In genomic region chr6:82257088-82257774, GRCh38 we compare ENCODE assay signal across 1 cellular context.
TF ChIP-seq lines count a peak whose summit lies in the region.

No MANE protein-coding gene starts in this region.

TF ChIP-seq in WTC11, 78 proteins besides CTCF, POLR2A, EP300 and RAD21 (continued from another document):
- TF ChIP-seq PRDM15 (CRISPR knock-in tag; IDR thresholded peaks at IDR 0.05) (no peak), OVOL2 (CRISPR knock-in tag; IDR thresholded peaks at IDR 0.05; ENCODE audit: borderline replicate concordance) (no peak), ZSCAN18 (CRISPR knock-in tag; IDR thresholded peaks at IDR 0.05) (no peak)
